In genomic region chr16:81127051-81127450, GRCh38 we compare ENCODE assay signal across 19 cellular contexts. TPM values are rescaled to one million over a fixed set of nuclear protein-coding genes. Genes with fewer than 3 reads are reported as not detected.
A peak's percentile ranks its signal among the peaks of the same experiment; 100 is the strongest.
DNase-seq lines count a peak whose midpoint lies in the region; ATAC-seq and TF ChIP-seq lines count a peak whose summit lies in the region.
"Had no signal": no experiment of that assay in that cellular context is flagged by ENCODE, and none has a peak within 500 bp of the region (broad histone marks: within the 10 kb centered on the region; RNA-seq: fewer than 3 reads in every experiment).

No MANE protein-coding gene starts in this region.

- intact Hi-C loops in Right ventricle myocardium inferior (cut with DNase I) (no loop called here), CD14-positive monocyte (cut with micrococcal nuclease) (no loop called here)

- H3K4me1 Mint-ChIP-seq in CD14-positive monocyte: no peaks in the 10 kb centered on the region

- H3K36me3 Mint-ChIP-seq in CD14-positive monocyte: no peaks in the 10 kb centered on the region

- no peak for ATAC-seq in Right ventricle myocardium inferior
- ATAC-seq: left lung, Panc1, sciatic nerve had no signal

- TF ChIP-seq CTCF in AG09319 (IDR thresholded peaks at IDR 0.05; ENCODE audit: low read depth, low read length) (no peak), CD14-positive monocyte (IDR thresholded peaks at IDR 0.05) (no peak)

- peak; percentile 80 for DNase-seq in AG09319 (ENCODE audit: extremely low read depth, low read depth)
- peak; percentile 54 for DNase-seq in HPDE6-E6E7 (ENCODE audit: extremely low spot score)
- DNase-seq in amniotic epithelial cell (ENCODE audit: low read depth): peak; percentile 57
- DNase-seq in foreskin melanocyte: peak; percentile 94
- no peak for DNase-seq in activated naive CD4-positive, alpha-beta T cell treated with Interleukin-2 at 50 U/mL for 16 hours
- no peak for DNase-seq in Right ventricle myocardium inferior (ENCODE audit: missing footprints)
- no peak for DNase-seq in CD14-positive monocyte (ENCODE audit: low spot score)
- DNase-seq in hepatic stellate cell (ENCODE audit: low spot score): no peak
- DNase-seq: activated CD8-positive, alpha-beta memory T cell treated with anti-CD3 and anti-CD28 coated beads for 24 hours; brain microvascular endothelial cell; DMS 273 treated with DMSO at 0.1 percent for 48 hours; esophagus squamous epithelium; left lung; NCI-H2081 treated with DMSO at 0.1 percent for 48 hours; NCI-H748 treated with DMSO at 0.1 percent for 48 hours; occipital lobe; stimulated activated CD4-positive, alpha-beta T cell treated with anti-CD3 and anti-CD28 coated beads, Interleukin-1b, Interleukin-23, amount 100 ng/mL, for 48 hours had no signal

- H3K4me3 Mint-ChIP-seq in CD14-positive monocyte: no peak overlapping the region

- H3K27me3 Mint-ChIP-seq in CD14-positive monocyte (ENCODE audit: low read depth in 3 of 3): peaks cover 3 to 10% (median 5%) of the 10 kb centered on the region in 3 donors

- H3K27ac Mint-ChIP-seq in CD14-positive monocyte: no peak overlapping the region

- peaks cover 0 to 5% (median 0%) of the 10 kb centered on the region in 7 donors for H3K9me3 Mint-ChIP-seq in CD14-positive monocyte

RNA-seq across cellular contexts. Expression of gene GCSH, which starts 30.9 kb away (rescaled TPM):
- total RNA-seq in Right ventricle myocardium inferior: 52.3 TPM
- 1 to 10 TPM; 1.0 to 2.0 TPM for polyA plus RNA-seq in CD14-positive monocyte

RNA-seq across cellular contexts. Expression of gene C16orf46, which starts 50.0 kb away (rescaled TPM):
- 0.62 TPM for total RNA-seq in Right ventricle myocardium inferior
- polyA plus RNA-seq in CD14-positive monocyte: under 1 TPM in 1 of 2 donors, not detected in 1; 0.42 TPM

Comparison
In these comparisons a context has a peak if more than half of its experiments do, and no peak if none do; other contexts are left out.
1. DNase-seq: peak in AG09319 (single experiment), HPDE6-E6E7 (single experiment), amniotic epithelial cell (single experiment) and foreskin melanocyte (single experiment); none in activated naive CD4-positive, alpha-beta T cell treated with Interleukin-2 at 50 U/mL for 16 hours (single experiment), Right ventricle myocardium inferior (single experiment), CD14-positive monocyte (single experiment) and hepatic stellate cell (single experiment).